ENCODE assay signal across 9 cellular contexts in the genomic region with DNA sequence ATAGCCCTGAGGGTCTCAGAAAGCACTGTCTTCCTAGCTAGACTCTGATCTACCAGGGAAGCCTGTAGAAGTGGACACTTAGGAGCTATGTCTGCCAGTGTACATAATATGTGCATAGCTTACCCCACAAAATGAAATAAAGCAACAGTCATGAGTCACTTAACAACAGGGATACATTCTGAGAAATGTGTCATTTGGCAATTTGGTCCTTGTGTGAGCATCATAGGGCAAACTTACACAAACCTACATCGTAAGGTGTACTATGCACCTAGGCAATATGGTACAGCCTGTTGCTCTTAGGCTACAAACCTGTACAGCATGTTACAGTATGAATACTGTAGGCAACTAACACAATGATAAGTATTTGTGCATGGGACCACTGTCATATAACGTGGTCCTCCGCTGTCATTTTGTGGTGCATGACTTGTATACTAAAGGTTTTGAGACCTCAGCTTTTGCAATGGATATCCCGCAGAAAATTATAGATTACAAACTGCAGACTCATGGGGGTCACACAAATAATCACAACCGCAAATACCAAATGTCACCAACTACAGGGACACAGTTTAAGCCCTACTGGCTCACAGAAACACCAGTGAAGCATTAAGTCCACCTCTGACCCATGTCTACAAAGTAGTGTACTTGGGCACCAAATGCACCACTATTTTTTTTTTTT. TPM values are rescaled to one million over a fixed set of nuclear protein-coding genes. Genes with fewer than 3 reads are reported as not detected.
A peak's percentile ranks its signal among the peaks of the same experiment; 100 is the strongest.
DNase-seq lines count a peak whose midpoint lies in the region; ATAC-seq lines count a peak whose summit lies in the region.
"Had no signal": no experiment of that assay in that cellular context is flagged by ENCODE, and none has a peak within 500 bp of the region (broad histone marks: within the 10 kb centered on the region; RNA-seq: fewer than 3 reads in every experiment).

No MANE protein-coding gene starts in this region.

- H3K4me3 ChIP-seq in iPS-18a (ENCODE audit: low read length): peak overlapping the region; percentile 74
- peak overlapping the region in 2 of 5 donors; percentile 74 to 82 for H3K4me3 ChIP-seq in subcutaneous abdominal adipose tissue (ENCODE audit: low read depth in 1 of 5, low read length in 5 of 5)

- peaks cover 2% of the 10 kb centered on the region for H3K36me3 Mint-ChIP-seq in activated CD4-positive, alpha-beta T cell treated with anti-CD3 and anti-CD28 coated beads for 36 hours (ENCODE audit: low read depth)
- peaks cover 3% of the 10 kb centered on the region for H3K36me3 Mint-ChIP-seq in activated T-helper 1 cell treated with anti-CD3 and anti-CD28 coated beads, Interleukin-12 subunit alpha, Interleukin-12 subunit beta, Interleukin-2, Interleukin-4 antibody, amounts not matched to agents 30 ng/mL and 10 ng/mL and 1 ng/mL, durations not matched to agents 14 hours and 24 hours and 36 hours (ENCODE audit: low read depth)

- H3K27me3 ChIP-seq in iPS-18a (ENCODE audit: control insufficient read depth, insufficient read depth, low read length) (no peaks in the 10 kb centered on the region), subcutaneous abdominal adipose tissue (ENCODE audit: control insufficient read depth in 5 of 5, insufficient read depth in 4 of 5, low read length in 5 of 5) (no peaks in the 10 kb centered on the region)

- H3K9ac ChIP-seq in iPS-18a (ENCODE audit: low read length) (no peak overlapping the region), subcutaneous abdominal adipose tissue (ENCODE audit: low read length in 5 of 5) (peak overlapping the region in 3 of 5 donors; percentile 92 to 96 (median 93))

- intact Hi-C loops in activated CD4-positive, alpha-beta T cell treated with anti-CD3 and anti-CD28 coated beads for 36 hours (cut with DNase I, micrococcal nuclease): loop anchor here (5.0 kb wide), 2 partner anchors 37 to 178 kb away; a partner anchor contains a TSS
- intact Hi-C loops in activated T-helper 1 cell treated with anti-CD3 and anti-CD28 coated beads, Interleukin-12 subunit alpha, Interleukin-12 subunit beta, Interleukin-2, Interleukin-4 antibody, amounts not matched to agents 30 ng/mL and 10 ng/mL and 1 ng/mL, durations not matched to agents 14 hours and 24 hours and 36 hours (cut with micrococcal nuclease): loop anchor here (10.0 kb wide), 1 partner anchor 590 kb away; a partner anchor contains a TSS

- H3K27ac Mint-ChIP-seq in activated CD4-positive, alpha-beta T cell treated with anti-CD3 and anti-CD28 coated beads for 36 hours: no peak overlapping the region
- H3K27ac Mint-ChIP-seq in activated T-helper 1 cell treated with anti-CD3 and anti-CD28 coated beads, Interleukin-12 subunit alpha, Interleukin-12 subunit beta, Interleukin-2, Interleukin-4 antibody, amounts not matched to agents 30 ng/mL and 10 ng/mL and 1 ng/mL, durations not matched to agents 14 hours and 24 hours and 36 hours: no peak overlapping the region

- no peaks in the 10 kb centered on the region for H3K9me3 ChIP-seq in iPS-18a (ENCODE audit: control insufficient read depth, low read depth, low read length)
- no peaks in the 10 kb centered on the region for H3K9me3 ChIP-seq in subcutaneous abdominal adipose tissue (ENCODE audit: control insufficient read depth in 5 of 5, low read length in 5 of 5)

- H3K36me3 ChIP-seq in iPS-18a (ENCODE audit: control insufficient read depth, low read depth, low read length) (no peaks in the 10 kb centered on the region), subcutaneous abdominal adipose tissue (ENCODE audit: control insufficient read depth in 5 of 5, insufficient read depth in 5 of 5, low read length in 5 of 5) (no peaks in the 10 kb centered on the region)

- H3K27ac ChIP-seq in iPS-18a (ENCODE audit: low read length): no peak overlapping the region
- peak overlapping the region; percentile 91 for H3K27ac ChIP-seq in subcutaneous abdominal adipose tissue (ENCODE audit: low read depth, low read length)

- DNase-seq in activated CD4-positive, alpha-beta T cell treated with anti-CD3 and anti-CD28 coated beads for 36 hours: no peak
- DNase-seq in activated CD4-positive, alpha-beta T cell treated with anti-CD3 and anti-CD28 coated beads for 48 hours: no peak
- no peak for DNase-seq in activated T-helper 1 cell treated with anti-CD3 and anti-CD28 coated beads, Interleukin-12 subunit alpha, Interleukin-12 subunit beta, Interleukin-2, Interleukin-4 antibody, amounts not matched to agents 30 ng/mL and 10 ng/mL and 1 ng/mL, durations not matched to agents 14 hours and 24 hours and 36 hours (ENCODE audit: low spot score)
- DNase-seq in amniotic stem cell (lab: John Stamatoyannopoulos, UW) (no peak), COR-L47 (lab: John Stamatoyannopoulos, UW) (no peak)
- DNase-seq: NCI-H187 had no signal

- H3K9me3 Mint-ChIP-seq in activated CD4-positive, alpha-beta T cell treated with anti-CD3 and anti-CD28 coated beads for 36 hours (ENCODE audit: low read depth): no peaks in the 10 kb centered on the region
- no peaks in the 10 kb centered on the region for H3K9me3 Mint-ChIP-seq in activated T-helper 1 cell treated with anti-CD3 and anti-CD28 coated beads, Interleukin-12 subunit alpha, Interleukin-12 subunit beta, Interleukin-2, Interleukin-4 antibody, amounts not matched to agents 30 ng/mL and 10 ng/mL and 1 ng/mL, durations not matched to agents 14 hours and 24 hours and 36 hours

- CTCF ChIA-PET in activated CD4-positive, alpha-beta T cell treated with anti-CD3 and anti-CD28 coated beads for 36 hours (lab: Charles Lee): interaction anchor here (0.8 to 1.2 kb wide), 5 partner anchors 12 to 65 kb away, joined by 3 to 4 read pairs (median 3); a partner anchor contains a TSS

- peaks cover 15% of the 10 kb centered on the region for H3K4me1 ChIP-seq in iPS-18a (ENCODE audit: control insufficient read depth, low read depth, low read length)
- H3K4me1 ChIP-seq in subcutaneous abdominal adipose tissue (ENCODE audit: control insufficient read depth in 5 of 5, insufficient read depth in 5 of 5, low read length in 5 of 5): peaks cover 4 to 31% (median 28%) of the 10 kb centered on the region in 5 donors

- H3K27me3 Mint-ChIP-seq in activated CD4-positive, alpha-beta T cell treated with anti-CD3 and anti-CD28 coated beads for 36 hours: no peaks in the 10 kb centered on the region
- H3K27me3 Mint-ChIP-seq in activated T-helper 1 cell treated with anti-CD3 and anti-CD28 coated beads, Interleukin-12 subunit alpha, Interleukin-12 subunit beta, Interleukin-2, Interleukin-4 antibody, amounts not matched to agents 30 ng/mL and 10 ng/mL and 1 ng/mL, durations not matched to agents 14 hours and 24 hours and 36 hours (ENCODE audit: insufficient read depth): no peaks in the 10 kb centered on the region

- POLR2A ChIA-PET in activated CD4-positive, alpha-beta T cell treated with anti-CD3 and anti-CD28 coated beads for 36 hours (lab: Charles Lee): interaction anchor here (0.6 to 1.0 kb wide), 4 partner anchors 20 to 1001 kb away, joined by 3 to 11 read pairs (median 4); no protein-coding TSS in a partner anchor

- ATAC-seq in activated CD4-positive, alpha-beta T cell treated with anti-CD3 and anti-CD28 coated beads for 36 hours: peak; percentile 66
- no peak for ATAC-seq in GM21717 (IDR thresholded peaks at IDR 0.05; ENCODE audit: unreplicated experiment)

- H3K4me1 Mint-ChIP-seq in activated CD4-positive, alpha-beta T cell treated with anti-CD3 and anti-CD28 coated beads for 36 hours: peaks cover 33% of the 10 kb centered on the region
- peaks cover 30% of the 10 kb centered on the region for H3K4me1 Mint-ChIP-seq in activated T-helper 1 cell treated with anti-CD3 and anti-CD28 coated beads, Interleukin-12 subunit alpha, Interleukin-12 subunit beta, Interleukin-2, Interleukin-4 antibody, amounts not matched to agents 30 ng/mL and 10 ng/mL and 1 ng/mL, durations not matched to agents 14 hours and 24 hours and 36 hours (ENCODE audit: low read depth)

- peak overlapping the region; percentile 89 for H3K4me3 Mint-ChIP-seq in activated CD4-positive, alpha-beta T cell treated with anti-CD3 and anti-CD28 coated beads for 36 hours
- peak overlapping the region; percentile 95 for H3K4me3 Mint-ChIP-seq in activated T-helper 1 cell treated with anti-CD3 and anti-CD28 coated beads, Interleukin-12 subunit alpha, Interleukin-12 subunit beta, Interleukin-2, Interleukin-4 antibody, amounts not matched to agents 30 ng/mL and 10 ng/mL and 1 ng/mL, durations not matched to agents 14 hours and 24 hours and 36 hours

RNA-seq across cellular contexts. Expression of a gene that starts 1.7 kb away (rescaled TPM):
- total RNA-seq in activated CD4-positive, alpha-beta T cell treated with anti-CD3 and anti-CD28 coated beads for 36 hours: 10 to 100 TPM; 22.2 to 23.0 TPM
- total RNA-seq in activated T-helper 1 cell treated with anti-CD3 and anti-CD28 coated beads, Interleukin-12 subunit alpha, Interleukin-12 subunit beta, Interleukin-2, Interleukin-4 antibody, amounts not matched to agents 30 ng/mL and 10 ng/mL and 1 ng/mL, durations not matched to agents 14 hours and 24 hours and 36 hours: 32.2 and 34.4 TPM in 2 replicates

RNA-seq across cellular contexts. Expression of a gene that starts 21.6 kb away (rescaled TPM):
- 10 to 100 TPM; 10.1 to 10.7 TPM for total RNA-seq in activated CD4-positive, alpha-beta T cell treated with anti-CD3 and anti-CD28 coated beads for 36 hours
- total RNA-seq in activated T-helper 1 cell treated with anti-CD3 and anti-CD28 coated beads, Interleukin-12 subunit alpha, Interleukin-12 subunit beta, Interleukin-2, Interleukin-4 antibody, amounts not matched to agents 30 ng/mL and 10 ng/mL and 1 ng/mL, durations not matched to agents 14 hours and 24 hours and 36 hours: 15.3 and 17.7 TPM in 2 replicates

RNA-seq across cellular contexts. Expression of a gene that starts 35.4 kb away (rescaled TPM):
- 100 to 1,000 TPM; 121 to 149 TPM for total RNA-seq in activated CD4-positive, alpha-beta T cell treated with anti-CD3 and anti-CD28 coated beads for 36 hours
- total RNA-seq in activated T-helper 1 cell treated with anti-CD3 and anti-CD28 coated beads, Interleukin-12 subunit alpha, Interleukin-12 subunit beta, Interleukin-2, Interleukin-4 antibody, amounts not matched to agents 30 ng/mL and 10 ng/mL and 1 ng/mL, durations not matched to agents 14 hours and 24 hours and 36 hours: 118 and 125 TPM in 2 replicates
